Comparison of ENCODE assay signal across 10 cellular contexts in genomic region chr17:45408611-45409421, GRCh38. TPM values are rescaled to one million over a fixed set of nuclear protein-coding genes. Genes with fewer than 3 reads are reported as not detected.
DNase-seq lines count a peak whose midpoint lies in the region; ATAC-seq, FAIRE-seq and TF ChIP-seq lines count a peak whose summit lies in the region.
"Had no signal": no experiment of that assay in that cellular context is flagged by ENCODE, and none has a peak within 500 bp of the region (broad histone marks: within the 10 kb centered on the region; RNA-seq: fewer than 3 reads in every experiment).

No MANE protein-coding gene starts in this region.

- H3K27me3 ChIP-seq in K562 (ENCODE audit: control insufficient read depth in 2 of 2, insufficient read depth in 2 of 2, low read length in 2 of 2) (no peaks in the 10 kb centered on the region), esophagus muscularis mucosa (peaks cover 0 to 25% (median 0%) of the 10 kb centered on the region in 4 donors)

- no peak overlapping the region for H2AFZ ChIP-seq in K562 (ENCODE audit: low read depth, low read length)

- peaks cover 5% of the 10 kb centered on the region; the same call in 1 of the 2 replicates for H4K20me1 ChIP-seq in K562 (replicated peaks; ENCODE audit: control insufficient read depth, insufficient read depth, low read length)

- no peak for TF ChIP-seq CTCF in CD14-positive monocyte (IDR thresholded peaks at IDR 0.05)
- TF ChIP-seq CTCF in K562 (IDR thresholded peaks at IDR 0.05 in 2 of 3, conservative IDR thresholded peaks at IDR 0.05 in 1 of 3; ENCODE audit: insufficient read depth in 2 of 3, low read depth in 1 of 3, low read length in 3 of 3): no peak
- TF ChIP-seq CTCF in esophagus muscularis mucosa (IDR thresholded peaks at IDR 0.05): no peak
- no peak for TF ChIP-seq CTCF in Calu3 (IDR thresholded peaks at IDR 0.05; ENCODE audit: unreplicated experiment)

- ATAC-seq in K562 (no peak), naive B cell (ENCODE audit: low read depth in 2 of 2) (no peak)

- H3K4me1 Mint-ChIP-seq in CD14-positive monocyte (peaks cover 71% of the 10 kb centered on the region), IgD-negative memory B cell (peaks cover 53 to 54% (median 53%) of the 10 kb centered on the region in 3 donors), naive B cell (peaks cover 67 to 82% (median 80%) of the 10 kb centered on the region in 3 donors), Calu3 (ENCODE audit: low read depth, unreplicated experiment) (peaks cover 63% of the 10 kb centered on the region)

- no peaks in the 10 kb centered on the region for H3K9me3 Mint-ChIP-seq in CD14-positive monocyte
- no peaks in the 10 kb centered on the region for H3K9me3 Mint-ChIP-seq in IgD-negative memory B cell
- H3K9me3 Mint-ChIP-seq in naive B cell: no peaks in the 10 kb centered on the region
- H3K9me3 Mint-ChIP-seq in Calu3 (ENCODE audit: low read depth, unreplicated experiment): no peaks in the 10 kb centered on the region

- CTCF ChIA-PET in K562 (lab: Yijun Ruan, JAX; ENCODE audit: low intra/inter-chr PET ratio): no interaction called here
- CTCF ChIA-PET in Calu3 (lab: Charles Lee): interaction anchor here (0.9 to 2.4 kb wide), 3 partner anchors 17 to 273 kb away, joined by 4 to 20 read pairs (median 4); partner anchors contain the start of gene ACBD4

- H3K9ac ChIP-seq in K562 (ENCODE audit: insufficient read depth in 1 of 2, low read depth in 2 of 2, low read length in 2 of 2): peak overlapping the region in 1 of 2 experiments; percentile 55; a peak in 1 of 4 replicates

- H3K36me3 Mint-ChIP-seq in CD14-positive monocyte (peaks cover 28 to 70% of the 10 kb centered on the region in 2 donors), IgD-negative memory B cell (no peaks in the 10 kb centered on the region), naive B cell (peaks cover 0 to 10% of the 10 kb centered on the region in 2 donors), Calu3 (ENCODE audit: insufficient read depth, unreplicated experiment) (peaks cover 31% of the 10 kb centered on the region)

- H3K79me2 ChIP-seq in K562 (ENCODE audit: control insufficient read depth, insufficient read depth, low read length): no peaks in the 10 kb centered on the region

- H3K27ac ChIP-seq in K562 (ENCODE audit: extremely low read depth, low read depth, low read length) (no peak overlapping the region), esophagus muscularis mucosa (replicated peaks in 1 of 4) (no peak overlapping the region)

- no TSS peak for BruUV-seq in K562 (replicated peaks; lab: Mats Ljungman, UMichigan)
- BruUV-seq in Calu3 (replicated peaks; lab: Mats Ljungman, UMichigan): no TSS peak

- peaks cover 0 to 2% (median 0%) of the 10 kb centered on the region in 3 donors for H3K27me3 Mint-ChIP-seq in CD14-positive monocyte (ENCODE audit: low read depth in 3 of 3)
- no peaks in the 10 kb centered on the region for H3K27me3 Mint-ChIP-seq in IgD-negative memory B cell
- H3K27me3 Mint-ChIP-seq in naive B cell: no peaks in the 10 kb centered on the region
- H3K27me3 Mint-ChIP-seq in Calu3 (ENCODE audit: unreplicated experiment): no peaks in the 10 kb centered on the region

- WGBS in K562 (ENCODE audit: insufficient coverage, low coverage, missing lambda C conversion rate): 7% methylated on average over 10 of the region's 11 CpGs
- WGBS in esophagus muscularis mucosa: 67% methylated on average over 11 of the region's 11 CpGs

- DNase-seq in CD14-positive monocyte (ENCODE audit: low spot score) (peak; percentile 38), K562 (ENCODE audit: extremely low read depth in 1 of 4, low spot score in 3 of 4) (no peak), naive B cell (no peak), A172 (ENCODE audit: low spot score) (no peak), esophagus muscularis mucosa (ENCODE audit: extremely low spot score) (no peak), NCI-H2029 (lab: John Stamatoyannopoulos, UW) (no peak), Calu3 (no peak)
- DNase-seq: activated CD4-positive, CD25-positive, alpha-beta regulatory T cell; NCI-H2107 had no signal

- H3K4me3 ChIP-seq in K562 (no peak overlapping the region), esophagus muscularis mucosa (peak overlapping the region in 2 of 4 donors; percentile 35 to 53)

- H3K4me1 ChIP-seq in K562 (replicated peaks in 1 of 2; ENCODE audit: control insufficient read depth in 2 of 2, insufficient read depth in 2 of 2, low read length in 2 of 2): peaks cover 2 to 23% of the 10 kb centered on the region in 2 experiments; a peak in 4 of 5 replicates
- peaks cover 34 to 58% (median 49%) of the 10 kb centered on the region in 4 donors for H3K4me1 ChIP-seq in esophagus muscularis mucosa

- FAIRE-seq in K562 (lab: Jason Lieb, UNC): peak; percentile 57

- intact Hi-C loops in CD14-positive monocyte (cut with micrococcal nuclease) (no loop called here), K562 (cut with micrococcal nuclease) (no loop called here), esophagus muscularis mucosa (cut with DNase I) (no loop called here), Calu3 (cut with micrococcal nuclease; ENCODE audit: unreplicated experiment) (no loop called here)

- TF ChIP-seq EP300 in K562 (IDR thresholded peaks at IDR 0.05; ENCODE audit: low read length) (no peak), esophagus muscularis mucosa (IDR thresholded peaks at IDR 0.05) (no peak)

- no peak overlapping the region for H3K4me2 ChIP-seq in K562 (ENCODE audit: insufficient read depth, low read length)

- H3K36me3 ChIP-seq in K562 (ENCODE audit: control insufficient read depth, insufficient read depth, low read length) (no peaks in the 10 kb centered on the region), esophagus muscularis mucosa (peaks cover 0 to 23% (median 12%) of the 10 kb centered on the region in 4 donors)

- in situ Hi-C loops in K562 (cut with MboI): loop anchor here (25.0 kb wide), 1 partner anchor 428 kb away; the partner anchor contains the start of gene SPPL2C

- TF ChIP-seq RAD21 in K562 (CRISPR knock-in tag; conservative IDR thresholded peaks at IDR 0.05 in 1 of 2, IDR thresholded peaks at IDR 0.05 in 1 of 2): no peak

- H3K4me3 Mint-ChIP-seq in CD14-positive monocyte (peak overlapping the region; percentile 99), IgD-negative memory B cell (peak overlapping the region; percentile 99 to 100 (median 100)), naive B cell (peak overlapping the region; percentile 98 to 100 (median 100)), Calu3 (ENCODE audit: low read depth, unreplicated experiment) (no peak overlapping the region)

- H3K9me3 ChIP-seq in K562 (replicated peaks; ENCODE audit: control insufficient read depth, insufficient read depth, low read depth, low read length) (no peaks in the 10 kb centered on the region), esophagus muscularis mucosa (no peaks in the 10 kb centered on the region)

- H3K27ac Mint-ChIP-seq in CD14-positive monocyte (peak overlapping the region; percentile 87 to 98 (median 96)), IgD-negative memory B cell (peak overlapping the region; percentile 98 to 100 (median 98)), naive B cell (peak overlapping the region; percentile 90 to 99 (median 98)), Calu3 (ENCODE audit: unreplicated experiment) (no peak overlapping the region)

- TF ChIP-seq POLR2A in K562 (conservative IDR thresholded peaks at IDR 0.05) (no peak), esophagus muscularis mucosa (IDR thresholded peaks at IDR 0.05; ENCODE audit: low read depth) (no peak)

- H3K9me1 ChIP-seq in K562 (ENCODE audit: control insufficient read depth, insufficient read depth, low read length): peaks cover 2% of the 10 kb centered on the region

- POLR2A ChIA-PET in K562 (lab: Yijun Ruan, JAX): interaction anchor here (0.7 to 1.0 kb wide), 2 partner anchors 15 to 260 kb away, joined by 3 to 5 read pairs; no protein-coding TSS in a partner anchor

TF ChIP-seq in K562, 482 proteins besides CTCF, POLR2A, EP300 and RAD21 (continues in another document):
- TF ChIP-seq KDM4B (IDR thresholded peaks at IDR 0.05; ENCODE audit: borderline replicate concordance in 2 of 2, low read depth in 1 of 2) (no peak), U2AF1 (optimal IDR thresholded peaks at IDR 0.05; ENCODE audit: low read depth, low read length) (no peak), CC2D1A (IDR thresholded peaks at IDR 0.05) (no peak), TFAP4 (CRISPR knock-in tag; IDR thresholded peaks at IDR 0.05; ENCODE audit: borderline replicate concordance) (peak; percentile 47; the same call in 1 of the 2 replicates)

RNA-seq across cellular contexts. Expression of gene ARHGAP27, which starts 23.9 kb away (rescaled TPM):
- polyA plus RNA-seq in CD14-positive monocyte: 10 to 100 TPM; 47.2 to 55.0 TPM
- polyA plus RNA-seq in IgD-negative memory B cell: 65.3 TPM
- total RNA-seq in K562 (2011; cell fraction: chromatin; rRNA removed; ENCODE audit: low replicate concordance): 9.9 and 43.4 TPM in 2 replicates
- 15.5 and 24.8 TPM in 2 replicates for total RNA-seq in K562 (2011; cell fraction: nucleolus; rRNA removed)
- 11.3 and 12.3 TPM in 2 replicates for total RNA-seq in K562 (2011; cell fraction: nucleoplasm; rRNA removed)
- total RNA-seq in K562 (2014; rRNA removed): 2.7 and 3.4 TPM in 2 replicates
- total RNA-seq in K562 (2014; rRNA removed; fragmentation: Illumina TruSeq; extraction: Trizol): 0.64 and 1.1 TPM in 2 replicates
- 1.2 and 2.1 TPM in 2 replicates for total RNA-seq in K562 (2015; rRNA removed; fragmentation: Illumina TruSeq; extraction: Trizol)
- total RNA-seq in K562 (2021): 3.0 and 3.7 TPM in 2 replicates
- polyA plus RNA-seq in K562 (2011; rRNA removed): 4.6 and 6.0 TPM in 2 replicates
- 3.5 and 9.2 TPM in 2 replicates for polyA plus RNA-seq in K562 (2011; cell fraction: cytosol; rRNA removed)
- polyA plus RNA-seq in K562 (2011; cell fraction: nucleus; rRNA removed): 43.0 and 76.4 TPM in 2 replicates
- 1.8 and 4.2 TPM in 2 replicates for polyA plus RNA-seq in K562 (2012)
- polyA plus RNA-seq in K562 (2014; fragmentation: Illumina TruSeq; extraction: Trizol): 1.8 and 1.9 TPM in 2 replicates
- polyA plus RNA-seq in K562 (2014; fragmentation: Nextera tagmentation; extraction: Ambion mirVana): under 1 TPM; 0.04 to 0.06 TPM
- 2.9 and 3.8 TPM in 2 replicates for polyA plus RNA-seq in K562 (2014; rRNA removed)
- 2.3 and 2.8 TPM in 2 replicates for polyA minus RNA-seq in K562 (2011; rRNA and poly(A)+ RNA removed)
- 3.5 and 3.8 TPM in 2 replicates for polyA minus RNA-seq in K562 (2011; cell fraction: cytosol; rRNA and poly(A)+ RNA removed)
- 10.3 and 16.0 TPM in 2 replicates for polyA minus RNA-seq in K562 (2011; cell fraction: nucleus; rRNA and poly(A)+ RNA removed)
- polyA plus RNA-seq in naive B cell (ENCODE audit: low read depth in 6 of 6): 10 to 100 TPM; 32.3 to 76.2 (median 40.9) TPM
- total RNA-seq in A172 (2014; rRNA removed; shearing (Covaris generic)): 9.5 and 17.8 TPM in 2 replicates
- total RNA-seq in esophagus muscularis mucosa: 10 to 100 TPM; 11.2 to 15.0 (median 12.9) TPM
- total RNA-seq in Calu3 (2022): 104 and 125 TPM in 2 replicates
